ENCODE assay signal across 9 cellular contexts in genomic region chr3:198080521-198081384, GRCh38.
A peak's percentile ranks its signal among the peaks of the same experiment; 100 is the strongest.
DNase-seq lines count a peak whose midpoint lies in the region; ATAC-seq, FAIRE-seq and TF ChIP-seq lines count a peak whose summit lies in the region.
"Had no signal": no experiment of that assay in that cellular context is flagged by ENCODE, and none has a peak within 500 bp of the region (broad histone marks: within the 10 kb centered on the region; RNA-seq: fewer than 3 reads in every experiment).

No MANE protein-coding gene starts in this region.

- H3K27ac ChIP-seq in astrocyte (ENCODE audit: low read depth, low read length): no peak overlapping the region
- peak overlapping the region in 1 of 4 donors; percentile 33 for H3K27ac ChIP-seq in sigmoid colon

- H3K36me3 ChIP-seq in astrocyte (ENCODE audit: insufficient read depth, low read length) (no peaks in the 10 kb centered on the region), sigmoid colon (no peaks in the 10 kb centered on the region)

- no peak for TF ChIP-seq EP300 in sigmoid colon (IDR thresholded peaks at IDR 0.05)

- FAIRE-seq in astrocyte (lab: Jason Lieb, UNC): no peak
- FAIRE-seq: colon had no signal

- TF ChIP-seq POLR2A in sigmoid colon (IDR thresholded peaks at IDR 0.05): no peak

- ATAC-seq in GM21390 (IDR thresholded peaks at IDR 0.05; ENCODE audit: unreplicated experiment): peak; percentile 94
- ATAC-seq in T-helper 17 cell: peak; percentile 90
- ATAC-seq in HG03196 (IDR thresholded peaks at IDR 0.05; ENCODE audit: unreplicated experiment): no peak

- H3K27ac Mint-ChIP-seq in T-helper 17 cell (no peak overlapping the region), astrocyte (ENCODE audit: unreplicated experiment) (no peak overlapping the region)

- H3K9me3 ChIP-seq in T-helper 17 cell (ENCODE audit: control insufficient read depth, low read length, poor library complexity, severe bottlenecking) (no peaks in the 10 kb centered on the region), astrocyte (ENCODE audit: insufficient read depth, low read depth, low read length) (no peaks in the 10 kb centered on the region), sigmoid colon (no peaks in the 10 kb centered on the region)

- peaks cover 30% of the 10 kb centered on the region for H3K27me3 Mint-ChIP-seq in T-helper 17 cell
- peaks cover 37% of the 10 kb centered on the region for H3K27me3 Mint-ChIP-seq in astrocyte (ENCODE audit: low read depth, unreplicated experiment)

- H3K9me3 Mint-ChIP-seq in astrocyte (ENCODE audit: unreplicated experiment): no peaks in the 10 kb centered on the region

- peak overlapping the region; percentile 90 for H3K4me2 ChIP-seq in astrocyte (ENCODE audit: low read length)

- H3K4me1 ChIP-seq in astrocyte (ENCODE audit: insufficient read depth, low read length) (peaks cover 4% of the 10 kb centered on the region), sigmoid colon (peaks cover 0 to 21% (median 20%) of the 10 kb centered on the region in 4 donors)

- H3K4me3 Mint-ChIP-seq in T-helper 17 cell (peak overlapping the region; percentile 83), astrocyte (ENCODE audit: unreplicated experiment) (peak overlapping the region; percentile 79)

- H3K36me3 Mint-ChIP-seq in T-helper 17 cell (ENCODE audit: low read depth): no peaks in the 10 kb centered on the region
- H3K36me3 Mint-ChIP-seq in astrocyte (ENCODE audit: low read depth, unreplicated experiment): no peaks in the 10 kb centered on the region

- no peaks in the 10 kb centered on the region for H3K79me2 ChIP-seq in astrocyte (ENCODE audit: insufficient read depth, low read length)

- 1 to 2% methylated on average over 86 of the region's 86 CpGs for WGBS in sigmoid colon, 2 donors

- DNase-seq in COLO829 (ENCODE audit: low spot score) (peak; percentile 18), T-helper 17 cell (peak; percentile 58 to 73 (median 68)), astrocyte (ENCODE audit: low read depth) (peak; percentile 33), iPS DF 19.7 (ENCODE audit: low read depth, low spot score) (peak; percentile 61), sigmoid colon (peak; percentile 78)

- H3K9ac ChIP-seq in astrocyte (ENCODE audit: low read length): peak overlapping the region; percentile 18

- intact Hi-C loops in sigmoid colon (cut with DNase I): loop anchor here (10.0 kb wide), 1 partner anchor 126 kb away; the partner anchor contains the start of gene RPL35A

- H3K27me3 ChIP-seq in astrocyte (ENCODE audit: insufficient read depth, low read length) (peaks cover 64% of the 10 kb centered on the region), sigmoid colon (peaks cover 19 to 93% (median 38%) of the 10 kb centered on the region in 3 donors)

- no peaks in the 10 kb centered on the region for H4K20me1 ChIP-seq in astrocyte (ENCODE audit: insufficient read depth, low read length)

- H3K4me3 ChIP-seq in astrocyte (ENCODE audit: insufficient read depth, low read depth, low read length): peak overlapping the region; percentile 52
- peak overlapping the region; percentile 36 to 49 (median 42) for H3K4me3 ChIP-seq in sigmoid colon

- H2AFZ ChIP-seq in astrocyte (ENCODE audit: low read depth, low read length): peak overlapping the region; percentile 77

- H3K4me1 Mint-ChIP-seq in T-helper 17 cell (peaks cover 2% of the 10 kb centered on the region), astrocyte (ENCODE audit: low read depth, unreplicated experiment) (peaks cover 1% of the 10 kb centered on the region)

- TF ChIP-seq CTCF in LNCAP (IDR thresholded peaks at IDR 0.05): peak; percentile 79
- TF ChIP-seq CTCF in astrocyte (IDR thresholded peaks at IDR 0.05; ENCODE audit: insufficient read depth, low read depth, low read length): peak; percentile 25
- peak in 1 of 4 experiments; percentile 80 for TF ChIP-seq CTCF in sigmoid colon (IDR thresholded peaks at IDR 0.05)

Comparison
In these comparisons a context has a peak if more than half of its experiments do, and no peak if none do; other contexts are left out.
1. DNase-seq: peak in every context shown above with its lines; median percentile 78 in sigmoid colon; 68 in T-helper 17 cell; 61 in iPS DF 19.7; 33 in astrocyte; 18 in COLO829.